In the genomic region with DNA sequence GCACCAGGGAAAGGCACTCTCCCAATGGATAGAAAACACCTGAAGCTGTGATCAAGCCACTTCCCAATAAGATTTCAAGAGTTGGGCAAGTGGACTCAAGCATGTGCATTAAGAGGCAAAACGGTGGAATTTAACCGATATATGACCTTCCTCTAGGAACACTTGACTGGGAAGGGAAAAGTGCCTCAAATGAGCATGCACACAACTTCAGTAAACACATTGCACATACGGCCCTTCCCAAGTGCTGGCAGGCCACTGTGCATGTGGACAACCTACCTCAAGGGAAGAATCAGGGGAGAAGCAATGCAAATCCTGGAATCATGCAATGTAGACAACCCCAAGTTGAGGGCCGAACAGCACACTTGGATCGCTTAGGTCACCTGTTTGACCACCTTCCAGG, we compare ENCODE assay signal across 25 cellular contexts. TPM values are rescaled to one million over a fixed set of nuclear protein-coding genes. Genes with fewer than 3 reads are reported as not detected.
DNase-seq lines count a peak whose midpoint lies in the region; ATAC-seq, FAIRE-seq and TF ChIP-seq lines count a peak whose summit lies in the region.
"Had no signal": no experiment of that assay in that cellular context is flagged by ENCODE, and none has a peak within 500 bp of the region (broad histone marks: within the 10 kb centered on the region; RNA-seq: fewer than 3 reads in every experiment).

No MANE protein-coding gene starts in this region.

- H3K27ac ChIP-seq in left lung (no peak overlapping the region), lung (ENCODE audit: low read depth in 1 of 2, low read length in 1 of 2) (peak overlapping the region in 1 of 2 donors; percentile 34), kidney (ENCODE audit: low read depth in 2 of 2, low read length in 2 of 2) (no peak overlapping the region)
- H3K27ac ChIP-seq: 22Rv1; A549; BLaER1 treated with 17β-estradiol and CSF1 and Interleukin-3, amounts not matched to agents 10 nM and 100 nM; C4-2B had no signal

- no peak for FAIRE-seq in kidney (lab: Jason Lieb, UNC)
- FAIRE-seq: A549, D721Med, G401.6, GM12892, GM18507, GM19239 had no signal

- no peaks in the 10 kb centered on the region for H3K4me1 Mint-ChIP-seq in activated CD8-positive, alpha-beta memory T cell treated with anti-CD3 and anti-CD28 coated beads, Interleukin-2, amount 10 ng/mL, durations not matched to agents 7 days and 5 days
- H3K4me1 Mint-ChIP-seq in osteocyte (ENCODE audit: unreplicated experiment): no peaks in the 10 kb centered on the region
- H3K4me1 Mint-ChIP-seq: B cell had no signal

- DNase-seq in activated CD8-positive, alpha-beta memory T cell treated with anti-CD3 and anti-CD28 coated beads, Interleukin-2, amount 10 ng/mL, durations not matched to agents 7 days and 5 days: peak; percentile 28
- DNase-seq in activated CD8-positive, alpha-beta memory T cell treated with anti-CD3 and anti-CD28 coated beads, Interleukin-2, amount 50 U/mL, for 4 hours: no peak
- DNase-seq in left lung: no peak
- DNase-seq in lung (ENCODE audit: low spot score): peak; percentile 50
- peak; percentile 15 for DNase-seq in osteocyte (ENCODE audit: extremely low spot score, unreplicated experiment)
- no peak for DNase-seq in kidney
- DNase-seq: AML-193; Caco-2; Calu3; CD4-positive, alpha-beta T cell; DMS79 treated with DMSO at 0.1 percent for 48 hours; GF-D8 had no signal

- H3K36me3 ChIP-seq in left lung (no peaks in the 10 kb centered on the region), lung (ENCODE audit: control insufficient read depth in 2 of 2, insufficient read depth in 2 of 2, low read length in 2 of 2) (no peaks in the 10 kb centered on the region), kidney (ENCODE audit: control insufficient read depth in 1 of 2, insufficient read depth in 2 of 2, low read length in 2 of 2) (no peaks in the 10 kb centered on the region)
- H3K36me3 ChIP-seq: BLaER1 treated with 17β-estradiol and CSF1 and Interleukin-3, amounts not matched to agents 10 nM and 100 nM had no signal

- CTCF ChIA-PET in activated CD8-positive, alpha-beta memory T cell treated with anti-CD3 and anti-CD28 coated beads, Interleukin-2, amount 10 ng/mL, durations not matched to agents 7 days and 5 days (lab: Charles Lee): no interaction called here

- no peaks in the 10 kb centered on the region for H3K36me3 Mint-ChIP-seq in activated CD8-positive, alpha-beta memory T cell treated with anti-CD3 and anti-CD28 coated beads, Interleukin-2, amount 10 ng/mL, durations not matched to agents 7 days and 5 days
- H3K36me3 Mint-ChIP-seq in osteocyte (ENCODE audit: unreplicated experiment): no peaks in the 10 kb centered on the region
- H3K36me3 Mint-ChIP-seq: CD8-positive, alpha-beta T cell had no signal

- H3K4me3 ChIP-seq in left lung (no peak overlapping the region), lung (no peak overlapping the region), kidney (ENCODE audit: low read length in 2 of 2) (no peak overlapping the region)
- H3K4me3 ChIP-seq: A549; BLaER1 treated with 17β-estradiol and CSF1 and Interleukin-3, amounts not matched to agents 10 nM and 100 nM had no signal

- no peak overlapping the region for H3K9ac ChIP-seq in kidney (ENCODE audit: low read length in 2 of 2)
- H3K9ac ChIP-seq: BLaER1 treated with 17β-estradiol and CSF1 and Interleukin-3, amounts not matched to agents 10 nM and 100 nM had no signal

- WGBS in lung, 2 donors: 64 to 86% methylated on average over 5 of the region's 5 CpGs

- ATAC-seq in activated CD8-positive, alpha-beta memory T cell treated with anti-CD3 and anti-CD28 coated beads, Interleukin-2, amount 10 ng/mL, durations not matched to agents 7 days and 5 days: no peak
- ATAC-seq in left lung (peak; percentile 73), lung (ENCODE audit: insufficient read depth, low FRiP score) (peak; percentile 50), GM21528 (IDR thresholded peaks at IDR 0.05; ENCODE audit: low FRiP score, unreplicated experiment) (no peak), GM19035 (IDR thresholded peaks at IDR 0.05; ENCODE audit: unreplicated experiment) (no peak)
- ATAC-seq: A549; CD8-positive, alpha-beta T cell had no signal

- H3K27me3 Mint-ChIP-seq in activated CD8-positive, alpha-beta memory T cell treated with anti-CD3 and anti-CD28 coated beads, Interleukin-2, amount 10 ng/mL, durations not matched to agents 7 days and 5 days: peaks cover 2% of the 10 kb centered on the region
- peaks cover 40% of the 10 kb centered on the region for H3K27me3 Mint-ChIP-seq in osteocyte (ENCODE audit: unreplicated experiment)
- H3K27me3 Mint-ChIP-seq: CD4-positive, alpha-beta T cell had no signal

- H3K27me3 ChIP-seq in left lung (peaks cover 0 to 11% of the 10 kb centered on the region in 2 donors), lung (ENCODE audit: control insufficient read depth, insufficient read depth) (no peaks in the 10 kb centered on the region)
- H3K27me3 ChIP-seq: BLaER1 treated with 17β-estradiol and CSF1 and Interleukin-3, amounts not matched to agents 10 nM and 100 nM had no signal

- H3K9me3 Mint-ChIP-seq in activated CD8-positive, alpha-beta memory T cell treated with anti-CD3 and anti-CD28 coated beads, Interleukin-2, amount 10 ng/mL, durations not matched to agents 7 days and 5 days (ENCODE audit: low read depth): no peaks in the 10 kb centered on the region
- H3K9me3 Mint-ChIP-seq in osteocyte (ENCODE audit: unreplicated experiment): no peaks in the 10 kb centered on the region
- H3K9me3 Mint-ChIP-seq: CD4-positive, alpha-beta T cell; CD8-positive, alpha-beta T cell had no signal

- no peak overlapping the region for H3K27ac Mint-ChIP-seq in activated CD8-positive, alpha-beta memory T cell treated with anti-CD3 and anti-CD28 coated beads, Interleukin-2, amount 10 ng/mL, durations not matched to agents 7 days and 5 days
- no peak overlapping the region for H3K27ac Mint-ChIP-seq in osteocyte (ENCODE audit: unreplicated experiment)
- H3K27ac Mint-ChIP-seq: B cell; CD4-positive, alpha-beta T cell; CD8-positive, alpha-beta T cell had no signal

- intact Hi-C loops in left lung (cut with DNase I): no loop called here
- intact Hi-C loops in kidney (cut with DNase I): no loop called here

- H3K9me3 ChIP-seq in left lung: no peaks in the 10 kb centered on the region
- H3K9me3 ChIP-seq in lung (ENCODE audit: control insufficient read depth in 2 of 2, insufficient read depth in 1 of 2, low read length in 1 of 2): no peaks in the 10 kb centered on the region
- no peaks in the 10 kb centered on the region for H3K9me3 ChIP-seq in kidney (ENCODE audit: control insufficient read depth in 1 of 2, low read length in 2 of 2)
- H3K9me3 ChIP-seq: A549; BLaER1 treated with 17β-estradiol and CSF1 and Interleukin-3, amounts not matched to agents 10 nM and 100 nM; Caco-2 had no signal

- no peak overlapping the region for H3K4me3 Mint-ChIP-seq in activated CD8-positive, alpha-beta memory T cell treated with anti-CD3 and anti-CD28 coated beads, Interleukin-2, amount 10 ng/mL, durations not matched to agents 7 days and 5 days
- H3K4me3 Mint-ChIP-seq in osteocyte (ENCODE audit: unreplicated experiment): no peak overlapping the region
- H3K4me3 Mint-ChIP-seq: B cell; CD4-positive, alpha-beta T cell; CD8-positive, alpha-beta T cell had no signal

- H3K4me1 ChIP-seq in left lung (peaks cover 0 to 8% of the 10 kb centered on the region in 2 donors), lung (ENCODE audit: control insufficient read depth in 2 of 2, insufficient read depth in 2 of 2, low read length in 2 of 2) (no peaks in the 10 kb centered on the region), kidney (ENCODE audit: control insufficient read depth in 1 of 2, insufficient read depth in 1 of 2, low read depth in 1 of 2, low read length in 2 of 2) (no peaks in the 10 kb centered on the region)
- H3K4me1 ChIP-seq: A549, Caco-2 had no signal

- no peak for TF ChIP-seq CTCF in left lung (IDR thresholded peaks at IDR 0.05)
- TF ChIP-seq CTCF in lung (IDR thresholded peaks at IDR 0.05; ENCODE audit: control extremely low read depth, extremely low read depth): no peak
- no peak for TF ChIP-seq CTCF in osteocyte (IDR thresholded peaks at IDR 0.05)
- TF ChIP-seq CTCF in kidney (IDR thresholded peaks at IDR 0.05; ENCODE audit: borderline replicate concordance, extremely low read depth, insufficient read depth): no peak

RNA-seq across cellular contexts. Expression of gene SH3RF3, which starts 23.9 kb away (rescaled TPM):
- under 1 TPM; 0.05 to 0.06 TPM for total RNA-seq in activated CD8-positive, alpha-beta memory T cell treated with anti-CD3 and anti-CD28 coated beads, Interleukin-2, amount 10 ng/mL, durations not matched to agents 7 days and 5 days
- 10 to 100 TPM in 1 of 2 donors, 1 to 10 TPM in 1; 7.6 to 11.1 TPM for total RNA-seq in left lung
- total RNA-seq in lung: 1 to 10 TPM; 8.5 to 9.7 TPM
- polyA plus RNA-seq in lung: 1 to 10 TPM; 2.9 to 8.7 TPM
- 79.4 and 84.4 TPM in 2 replicates for total RNA-seq in osteocyte
- total RNA-seq in kidney: 10.7 TPM
- 1.7 TPM for polyA plus RNA-seq in kidney (ENCODE audit: insufficient read depth, low read depth, low replicate concordance)

Comparison
In these comparisons a context has a peak if more than half of its experiments do, and no peak if none do; other contexts are left out.
1. DNase-seq: peak in activated CD8-positive, alpha-beta memory T cell treated with anti-CD3 and anti-CD28 coated beads, Interleukin-2, amount 10 ng/mL, durations not matched to agents 7 days and 5 days (single experiment), lung (single experiment) and osteocyte (single experiment); none in activated CD8-positive, alpha-beta memory T cell treated with anti-CD3 and anti-CD28 coated beads, Interleukin-2, amount 50 U/mL, for 4 hours (single experiment), left lung (0 of 2) and kidney (single experiment).
2. ATAC-seq: peak in left lung (single experiment) and lung (single experiment); none in activated CD8-positive, alpha-beta memory T cell treated with anti-CD3 and anti-CD28 coated beads, Interleukin-2, amount 10 ng/mL, durations not matched to agents 7 days and 5 days (single experiment), GM21528 (single experiment) and GM19035 (single experiment).
3. RNA of gene SH3RF3, which starts 23.9 kb away (total RNA-seq): 79.4 to 84.4 TPM in osteocyte, 7.6 to 11.1 TPM in left lung, 10.7 TPM in kidney (single experiment) and 8.5 to 9.7 TPM in lung; 0.05 to 0.06 TPM in activated CD8-positive, alpha-beta memory T cell treated with anti-CD3 and anti-CD28 coated beads, Interleukin-2, amount 10 ng/mL, durations not matched to agents 7 days and 5 days; every median in the first group is over 4 times any median in the second.